ENCODE assay signal across 8 cellular contexts in genomic region chr17:64506576-64507417, GRCh38. TPM values are rescaled to one million over a fixed set of nuclear protein-coding genes. Genes with fewer than 3 reads are reported as not detected.
DNase-seq lines count a peak whose midpoint lies in the region; ATAC-seq and TF ChIP-seq lines count a peak whose summit lies in the region.

A gene with protein sequence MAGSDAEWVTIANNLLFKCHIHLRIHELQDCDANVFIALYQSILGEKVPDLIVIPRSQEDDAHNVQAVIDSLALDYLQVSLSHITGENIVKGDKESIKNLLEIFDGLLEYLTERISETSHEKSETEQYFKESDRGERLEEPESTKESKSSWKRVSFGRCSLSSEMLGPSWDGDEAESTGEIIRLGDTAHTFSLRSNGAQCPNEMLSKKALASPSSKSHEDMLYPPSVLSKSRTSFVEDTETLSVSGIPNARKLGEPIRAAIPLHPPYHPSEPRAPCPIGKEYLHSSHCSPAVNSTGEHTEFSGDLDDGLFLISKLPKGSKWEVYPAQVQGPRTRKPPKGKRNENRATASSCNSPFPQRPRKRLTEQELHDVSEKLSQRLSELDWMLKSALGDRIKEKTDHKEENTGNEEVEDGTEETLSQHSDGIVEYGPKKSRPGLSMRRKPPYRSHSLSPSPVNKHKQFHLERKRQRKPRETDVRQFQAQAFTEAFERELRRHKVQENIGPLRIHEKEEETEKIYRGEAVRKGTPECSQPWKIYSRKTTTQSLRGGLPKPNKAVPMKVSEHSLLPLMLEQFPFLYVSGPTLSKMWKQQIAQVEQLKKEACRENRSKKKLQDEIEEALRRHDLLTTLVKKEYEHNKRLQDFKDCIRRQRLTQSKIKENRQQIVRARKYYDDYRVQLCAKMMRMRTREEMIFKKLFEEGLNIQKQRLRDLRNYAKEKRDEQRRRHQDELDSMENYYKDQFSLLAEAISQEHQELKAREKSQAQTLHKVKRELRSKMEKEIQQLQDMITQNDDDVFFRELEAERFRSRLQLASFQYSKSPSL (plus strand): TSS chr17:64506977. CDS start chr17:64507098, 121 bp downstream.

- DNase-seq in DND-41 (peak; percentile 97), LHCN-M2 (ENCODE audit: low read depth) (peak; percentile 97), RPMI7951 (ENCODE audit: low read depth) (peak; percentile 96), fibroblast of gingiva (ENCODE audit: low read depth) (peak; percentile 100)
- DNase-seq in activated T-helper 1 cell treated with anti-CD3 and anti-CD28 coated beads, Interleukin-12 subunit alpha, Interleukin-12 subunit beta, Interleukin-2, Interleukin-4 antibody, amounts not matched to agents 30 ng/mL and 10 ng/mL and 1 ng/mL, durations not matched to agents 14 hours and 24 hours and 36 hours (ENCODE audit: low spot score) = peak; percentile 93

- no peaks in the 10 kb centered on the region for H3K27me3 ChIP-seq in DND-41 (ENCODE audit: insufficient read depth, low read length, poor library complexity)

- H3K4me1 ChIP-seq in DND-41 (ENCODE audit: insufficient read depth, low read length) = peaks cover 58% of the 10 kb centered on the region

- peaks cover 90% of the 10 kb centered on the region for H3K79me2 ChIP-seq in DND-41 (ENCODE audit: insufficient read depth, low read length)

- H3K9ac ChIP-seq in DND-41 (ENCODE audit: low read depth, low read length) = peak within 1 kb of the TSS; percentile 100

- H3K36me3 ChIP-seq in DND-41 (ENCODE audit: insufficient read depth, low read length) = peaks cover 71% of the 10 kb centered on the region

- H2AFZ ChIP-seq in DND-41 (ENCODE audit: low read depth, low read length) = peak within 1 kb of the TSS; percentile 89

- H3K4me1 Mint-ChIP-seq in activated T-helper 1 cell treated with anti-CD3 and anti-CD28 coated beads, Interleukin-12 subunit alpha, Interleukin-12 subunit beta, Interleukin-2, Interleukin-4 antibody, amounts not matched to agents 30 ng/mL and 10 ng/mL and 1 ng/mL, durations not matched to agents 14 hours and 24 hours and 36 hours (ENCODE audit: low read depth) = peaks cover 49% of the 10 kb centered on the region
- peaks cover 52% of the 10 kb centered on the region for H3K4me1 Mint-ChIP-seq in nephron
- peaks cover 66% of the 10 kb centered on the region for H3K4me1 Mint-ChIP-seq in stimulated activated naive CD8-positive, alpha-beta T cell treated with anti-CD3 and anti-CD28 coated beads, Interleukin-15, Interleukin-2, amounts not matched to agents 100 ng/mL and 50 ng/mL, for 24 hours (ENCODE audit: low read depth)

- peak within 1 kb of the TSS; percentile 99 for H3K27ac Mint-ChIP-seq in activated T-helper 1 cell treated with anti-CD3 and anti-CD28 coated beads, Interleukin-12 subunit alpha, Interleukin-12 subunit beta, Interleukin-2, Interleukin-4 antibody, amounts not matched to agents 30 ng/mL and 10 ng/mL and 1 ng/mL, durations not matched to agents 14 hours and 24 hours and 36 hours
- peak within 1 kb of the TSS; percentile 100 for H3K27ac Mint-ChIP-seq in nephron
- H3K27ac Mint-ChIP-seq in stimulated activated naive CD8-positive, alpha-beta T cell treated with anti-CD3 and anti-CD28 coated beads, Interleukin-15, Interleukin-2, amounts not matched to agents 100 ng/mL and 50 ng/mL, for 24 hours = peak within 1 kb of the TSS; percentile 100

- no peaks in the 10 kb centered on the region for H3K9me3 ChIP-seq in DND-41 (ENCODE audit: insufficient read depth, low read length, severe bottlenecking)

- H3K4me2 ChIP-seq in DND-41 (ENCODE audit: insufficient read depth, low read length) = peak within 1 kb of the TSS; percentile 85

- no peaks in the 10 kb centered on the region for H3K27me3 Mint-ChIP-seq in activated T-helper 1 cell treated with anti-CD3 and anti-CD28 coated beads, Interleukin-12 subunit alpha, Interleukin-12 subunit beta, Interleukin-2, Interleukin-4 antibody, amounts not matched to agents 30 ng/mL and 10 ng/mL and 1 ng/mL, durations not matched to agents 14 hours and 24 hours and 36 hours (ENCODE audit: insufficient read depth)
- no peaks in the 10 kb centered on the region for H3K27me3 Mint-ChIP-seq in nephron (ENCODE audit: low read depth)
- H3K27me3 Mint-ChIP-seq in stimulated activated naive CD8-positive, alpha-beta T cell treated with anti-CD3 and anti-CD28 coated beads, Interleukin-15, Interleukin-2, amounts not matched to agents 100 ng/mL and 50 ng/mL, for 24 hours = no peaks in the 10 kb centered on the region

- peak within 1 kb of the TSS; percentile 82 to 97 for H3K4me3 ChIP-seq in DND-41 (ENCODE audit: low read depth in 1 of 2, low read length in 2 of 2)

- intact Hi-C loops in activated T-helper 1 cell treated with anti-CD3 and anti-CD28 coated beads, Interleukin-12 subunit alpha, Interleukin-12 subunit beta, Interleukin-2, Interleukin-4 antibody, amounts not matched to agents 30 ng/mL and 10 ng/mL and 1 ng/mL, durations not matched to agents 14 hours and 24 hours and 36 hours (cut with micrococcal nuclease) = loop anchor here (1.0 to 5.0 kb wide), 19 partner anchors 9 to 806 kb away; partner anchors contain the start of genes CCDC47, ERN1, FTSJ3 and GNA13

- peaks cover 64% of the 10 kb centered on the region for H4K20me1 ChIP-seq in DND-41 (ENCODE audit: insufficient read depth, low read length)

- H3K4me3 Mint-ChIP-seq in activated T-helper 1 cell treated with anti-CD3 and anti-CD28 coated beads, Interleukin-12 subunit alpha, Interleukin-12 subunit beta, Interleukin-2, Interleukin-4 antibody, amounts not matched to agents 30 ng/mL and 10 ng/mL and 1 ng/mL, durations not matched to agents 14 hours and 24 hours and 36 hours = peak within 1 kb of the TSS; percentile 97
- peak within 1 kb of the TSS; percentile 97 to 100 (median 99) for H3K4me3 Mint-ChIP-seq in nephron
- H3K4me3 Mint-ChIP-seq in stimulated activated naive CD8-positive, alpha-beta T cell treated with anti-CD3 and anti-CD28 coated beads, Interleukin-15, Interleukin-2, amounts not matched to agents 100 ng/mL and 50 ng/mL, for 24 hours = peak within 1 kb of the TSS; percentile 100

- peak within 1 kb of the TSS; percentile 100 for H3K27ac ChIP-seq in DND-41 (ENCODE audit: low read length)

- TF ChIP-seq CTCF in DND-41 (IDR thresholded peaks at IDR 0.05; ENCODE audit: borderline replicate concordance, extremely low read depth, low read length, poor library complexity, severe bottlenecking) (no peak), nephron (IDR thresholded peaks at IDR 0.05; ENCODE audit: unreplicated experiment in 3 of 3) (no peak)

- no peaks in the 10 kb centered on the region for H3K9me3 Mint-ChIP-seq in activated T-helper 1 cell treated with anti-CD3 and anti-CD28 coated beads, Interleukin-12 subunit alpha, Interleukin-12 subunit beta, Interleukin-2, Interleukin-4 antibody, amounts not matched to agents 30 ng/mL and 10 ng/mL and 1 ng/mL, durations not matched to agents 14 hours and 24 hours and 36 hours
- H3K9me3 Mint-ChIP-seq in nephron = no peaks in the 10 kb centered on the region
- no peaks in the 10 kb centered on the region for H3K9me3 Mint-ChIP-seq in stimulated activated naive CD8-positive, alpha-beta T cell treated with anti-CD3 and anti-CD28 coated beads, Interleukin-15, Interleukin-2, amounts not matched to agents 100 ng/mL and 50 ng/mL, for 24 hours

- ATAC-seq in DND-41 (ENCODE audit: insufficient read depth, low read depth) (peak; percentile 70), GM21825 (IDR thresholded peaks at IDR 0.05; ENCODE audit: unreplicated experiment) (peak; percentile 53)

- H3K36me3 Mint-ChIP-seq in activated T-helper 1 cell treated with anti-CD3 and anti-CD28 coated beads, Interleukin-12 subunit alpha, Interleukin-12 subunit beta, Interleukin-2, Interleukin-4 antibody, amounts not matched to agents 30 ng/mL and 10 ng/mL and 1 ng/mL, durations not matched to agents 14 hours and 24 hours and 36 hours (ENCODE audit: low read depth) = peaks cover 59% of the 10 kb centered on the region
- H3K36me3 Mint-ChIP-seq in nephron (ENCODE audit: low read depth) = peaks cover 59% of the 10 kb centered on the region
- peaks cover 74% of the 10 kb centered on the region for H3K36me3 Mint-ChIP-seq in stimulated activated naive CD8-positive, alpha-beta T cell treated with anti-CD3 and anti-CD28 coated beads, Interleukin-15, Interleukin-2, amounts not matched to agents 100 ng/mL and 50 ng/mL, for 24 hours (ENCODE audit: low read depth)

RNA-seq across cellular contexts. Expression of the gene that starts here (rescaled TPM):
- total RNA-seq in LHCN-M2 (2014; rRNA removed) = 15.0 and 17.8 TPM in 2 replicates
- 8.8 TPM for polyA plus RNA-seq in LHCN-M2 (2012)
- 18.0 and 20.2 TPM in 2 replicates for total RNA-seq in RPMI7951 (2014; rRNA removed; shearing (Covaris generic))
- 42.4 and 46.4 TPM in 2 replicates for total RNA-seq in activated T-helper 1 cell treated with anti-CD3 and anti-CD28 coated beads, Interleukin-12 subunit alpha, Interleukin-12 subunit beta, Interleukin-2, Interleukin-4 antibody, amounts not matched to agents 30 ng/mL and 10 ng/mL and 1 ng/mL, durations not matched to agents 14 hours and 24 hours and 36 hours

Comparison
In these comparisons a context has a peak if more than half of its experiments do, and no peak if none do; other contexts are left out.
1. Peak in every context shown above with its lines: DNase-seq, ATAC-seq, H3K4me3 ChIP-seq and H3K27ac ChIP-seq.